18 cellular contexts compared by ENCODE assay signal in the genomic region with DNA sequence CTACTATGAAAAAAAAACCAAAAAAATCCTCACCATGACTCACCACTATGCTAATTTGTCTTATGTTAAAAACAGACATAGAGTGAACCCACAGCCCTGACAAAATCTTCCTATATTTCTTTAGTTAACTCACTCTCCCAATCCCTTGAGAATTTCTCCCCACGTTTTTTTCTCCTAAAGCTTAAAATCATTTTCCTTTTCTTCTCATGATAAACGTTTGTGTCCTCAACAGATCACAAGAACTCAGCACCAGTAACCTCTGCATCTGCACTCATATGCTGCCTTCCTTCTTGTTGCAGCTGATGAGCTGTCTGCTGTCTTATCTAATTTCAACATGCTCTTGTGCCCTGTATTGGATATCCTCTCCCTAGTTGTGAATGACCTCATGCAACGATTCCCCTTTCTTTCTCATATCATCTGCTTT.
A peak's percentile ranks its signal among the peaks of the same experiment; 100 is the strongest.
DNase-seq lines count a peak whose midpoint lies in the region; ATAC-seq and TF ChIP-seq lines count a peak whose summit lies in the region.
"Had no signal": no experiment of that assay in that cellular context is flagged by ENCODE, and none has a peak within 500 bp of the region (broad histone marks: within the 10 kb centered on the region; RNA-seq: fewer than 3 reads in every experiment).

No MANE protein-coding gene starts in this region.

- no peak overlapping the region for H2BK20ac ChIP-seq in IMR-90 (ENCODE audit: low read depth, low read length)

- H4K20me1 ChIP-seq in IMR-90 (ENCODE audit: insufficient read depth, low read length) = no peaks in the 10 kb centered on the region

- POLR2A ChIA-PET in IMR-90 (lab: Charles Lee; ENCODE audit: unreplicated experiment) = no interaction called here

- in situ Hi-C loops in IMR-90 (cut with MboI; ENCODE audit: low sequenced_read_pairs) = no loop called here
- in situ Hi-C loops in astrocyte of the spinal cord (cut with HindIII; ENCODE audit: low sequenced_read_pairs) = no loop called here

- no TSS peak for BruUV-seq in IMR-90 (replicated peaks; lab: Mats Ljungman, UMichigan)

- no peak overlapping the region for H3K14ac ChIP-seq in IMR-90 (replicated peaks; ENCODE audit: low read depth, low read length)

- H3K4me1 ChIP-seq in IMR-90 (ENCODE audit: control insufficient read depth, insufficient read depth, low read length) (no peaks in the 10 kb centered on the region), foreskin keratinocyte (no peaks in the 10 kb centered on the region)
- H3K4me1 ChIP-seq: gastroesophageal sphincter, thyroid gland had no signal

- no peak overlapping the region for H3K27ac ChIP-seq in IMR-90 (ENCODE audit: insufficient read depth, low read length)
- no peak overlapping the region for H3K27ac ChIP-seq in foreskin keratinocyte
- H3K27ac ChIP-seq: C4-2B, gastroesophageal sphincter, skin epidermis, thyroid gland, VCaP had no signal

- no peak for TF ChIP-seq CTCF in IMR-90 (conservative IDR thresholded peaks at IDR 0.05; ENCODE audit: low read depth, low read length)
- TF ChIP-seq CTCF in astrocyte of the spinal cord (IDR thresholded peaks at IDR 0.05; ENCODE audit: low read depth, low read length) = no peak
- no peak for TF ChIP-seq CTCF in foreskin keratinocyte (conservative IDR thresholded peaks at IDR 0.05)

- CTCF ChIA-PET in IMR-90 (lab: Yijun Ruan, JAX) = interaction anchor here (0.7 to 1.0 kb wide), 2 partner anchors 8 to 73 kb away, joined by 3 to 5 read pairs; no protein-coding TSS in a partner anchor

- DNase-seq in IMR-90 = peak; percentile 69
- DNase-seq in astrocyte of the spinal cord (ENCODE audit: low read depth, low spot score) = peak; percentile 29
- DNase-seq in foreskin keratinocyte = peak in 1 of 2 donors; percentile 37
- no peak for DNase-seq in stimulated activated CD4-positive, alpha-beta T cell treated with anti-CD3 and anti-CD28 coated beads, Interleukin-12 subunit alpha, Interleukin-12 subunit beta, amount 100 ng/mL, for 4 hours
- DNase-seq in activated T-cell treated with anti-CD3 and anti-CD28 coated beads, Interleukin-2, amount 50 U/mL, for 1 hour = no peak
- DNase-seq in NCI-H524 treated with DMSO at 0.1 percent for 48 hours (lab: John Stamatoyannopoulos, UW) = no peak
- no peak for DNase-seq in stimulated activated CD4-positive, alpha-beta T cell treated with anti-CD3 and anti-CD28 coated beads, Interleukin-1b, Interleukin-23, amount 100 ng/mL, for 48 hours
- DNase-seq: activated CD4-positive, alpha-beta memory T cell treated with anti-CD3 and anti-CD28 coated beads, Interleukin-2, amount 10 ng/mL, durations not matched to agents 7 days and 5 days; activated naive CD8-positive, alpha-beta T cell treated with anti-CD3 and anti-CD28 coated beads, Interleukin-2, amount 10 ng/mL, durations not matched to agents 7 days and 5 days; activated T-cell treated with anti-CD3 and anti-CD28 coated beads, Interleukin-2, amount 50 U/mL, for 4 hours; Karpas-422; NCI-H1417; NCI-H2227 treated with DMSO at 0.1 percent for 48 hours; thyroid gland had no signal

- dilution Hi-C loops in IMR-90 (cut with HindIII; ENCODE audit: low sequenced_read_pairs, unreplicated experiment) = no loop called here

- no peaks in the 10 kb centered on the region for H3K27me3 ChIP-seq in IMR-90 (ENCODE audit: control insufficient read depth, insufficient read depth, low read length)
- no peaks in the 10 kb centered on the region for H3K27me3 ChIP-seq in foreskin keratinocyte
- H3K27me3 ChIP-seq: gastroesophageal sphincter, thyroid gland had no signal

- H3K23ac ChIP-seq in IMR-90 (ENCODE audit: low read depth, low read length) = no peak overlapping the region

- H3K79me1 ChIP-seq in IMR-90 (ENCODE audit: low read depth in 1 of 2, low read length in 2 of 2) = no peaks in the 10 kb centered on the region

- no peak overlapping the region for H3K9ac ChIP-seq in IMR-90 (ENCODE audit: low read depth, low read length)

- H2AK9ac ChIP-seq in IMR-90 (replicated peaks; ENCODE audit: low read depth, low read length, poor library complexity) = no peak overlapping the region

- no peak overlapping the region for H4K8ac ChIP-seq in IMR-90 (ENCODE audit: low read depth in 2 of 2, low read length in 2 of 2)

- H4K91ac ChIP-seq in IMR-90 (ENCODE audit: insufficient read depth, low read depth, low read length) = no peak overlapping the region

- H2AFZ ChIP-seq in IMR-90 (replicated peaks; ENCODE audit: low read length, poor library complexity) = peak overlapping the region; percentile 19

- no peak overlapping the region for H4K5ac ChIP-seq in IMR-90 (ENCODE audit: low read depth, low read length)

- no peaks in the 10 kb centered on the region for H3K9me1 ChIP-seq in IMR-90 (ENCODE audit: insufficient read depth, low read length)

- no peaks in the 10 kb centered on the region for H3K36me3 ChIP-seq in IMR-90 (ENCODE audit: control insufficient read depth, insufficient read depth, low read length)
- H3K36me3 ChIP-seq: gastroesophageal sphincter, thyroid gland had no signal

- ATAC-seq in IMR-90 (ENCODE audit: low read depth) = peak; percentile 90
- peak; percentile 62 for ATAC-seq in foreskin keratinocyte
- ATAC-seq: activated T-cell treated with anti-CD3 and anti-CD28 coated beads, Interleukin-2, amount 50 U/mL, for 4 hours; gastroesophageal sphincter had no signal

- H3K4me2 ChIP-seq in IMR-90 (ENCODE audit: low read depth, low read length) = peak overlapping the region; percentile 34; the same call in 1 of the 2 replicates

- H2BK120ac ChIP-seq in IMR-90 (ENCODE audit: low read depth, low read length) = no peak overlapping the region

- no peaks in the 10 kb centered on the region for H3K9me3 ChIP-seq in IMR-90 (ENCODE audit: control insufficient read depth, insufficient read depth, low read length)
- H3K9me3 ChIP-seq: thyroid gland had no signal

- peak overlapping the region; percentile 46 for H2BK5ac ChIP-seq in IMR-90 (ENCODE audit: low read depth, low read length, poor library complexity, severe bottlenecking)

- H3K18ac ChIP-seq in IMR-90 (ENCODE audit: low read depth, low read length) = no peak overlapping the region

- TF ChIP-seq RAD21 in IMR-90 (IDR thresholded peaks at IDR 0.05; ENCODE audit: low read length) = 0 out of 2 replicates have a peak, but pooled peaks have one; percentile 4

- H3K4me3 ChIP-seq in IMR-90 (ENCODE audit: insufficient read depth, low read depth, low read length) (no peak overlapping the region), astrocyte of the spinal cord (ENCODE audit: low read depth, low read length) (no peak overlapping the region)
- H3K4me3 ChIP-seq: gastroesophageal sphincter, skin epidermis, thyroid gland had no signal

- WGBS in IMR-90 (ENCODE audit: extremely low coverage in 2 of 2, insufficient read length in 1 of 2), 2 experiments = no CpG with 5 or more reads among the region's 3 CpGs

- intact Hi-C loops in IMR-90 (cut with micrococcal nuclease) = no loop called here

- no peak for TF ChIP-seq POLR2A in IMR-90 (IDR thresholded peaks at IDR 0.05; ENCODE audit: low read depth, low read length)

- H2AK5ac ChIP-seq in IMR-90 (ENCODE audit: low read depth, low read length) = no peak overlapping the region

- H3K56ac ChIP-seq in IMR-90 (ENCODE audit: extremely low read depth, insufficient read depth, low read length) = no peak overlapping the region

- H2BK15ac ChIP-seq in IMR-90 (ENCODE audit: low read depth, low read length) = no peak overlapping the region

- H3K4ac ChIP-seq in IMR-90 (ENCODE audit: low read depth, low read length) = no peak overlapping the region

TF ChIP-seq in IMR-90, 13 proteins besides CTCF, POLR2A, EP300 and RAD21:
- TF ChIP-seq CHD1 (IDR thresholded peaks at IDR 0.05; ENCODE audit: low read depth, low read length) = no peak
- TF ChIP-seq SMC3 (IDR thresholded peaks at IDR 0.05; ENCODE audit: low read depth, low read length) = no peak
- TF ChIP-seq RFX5 (IDR thresholded peaks at IDR 0.05; ENCODE audit: low read depth, low read length) = no peak

Comparison
In these comparisons a context has a peak if more than half of its experiments do, and no peak if none do; other contexts are left out.
1. DNase-seq: peak in IMR-90 (single experiment) and astrocyte of the spinal cord (single experiment); none in stimulated activated CD4-positive, alpha-beta T cell treated with anti-CD3 and anti-CD28 coated beads, Interleukin-12 subunit alpha, Interleukin-12 subunit beta, amount 100 ng/mL, for 4 hours (single experiment), activated T-cell treated with anti-CD3 and anti-CD28 coated beads, Interleukin-2, amount 50 U/mL, for 1 hour (single experiment), NCI-H524 treated with DMSO at 0.1 percent for 48 hours (single experiment) and stimulated activated CD4-positive, alpha-beta T cell treated with anti-CD3 and anti-CD28 coated beads, Interleukin-1b, Interleukin-23, amount 100 ng/mL, for 48 hours (single experiment).